Comparison of ENCODE assay signal across 18 cellular contexts in the genomic region with DNA sequence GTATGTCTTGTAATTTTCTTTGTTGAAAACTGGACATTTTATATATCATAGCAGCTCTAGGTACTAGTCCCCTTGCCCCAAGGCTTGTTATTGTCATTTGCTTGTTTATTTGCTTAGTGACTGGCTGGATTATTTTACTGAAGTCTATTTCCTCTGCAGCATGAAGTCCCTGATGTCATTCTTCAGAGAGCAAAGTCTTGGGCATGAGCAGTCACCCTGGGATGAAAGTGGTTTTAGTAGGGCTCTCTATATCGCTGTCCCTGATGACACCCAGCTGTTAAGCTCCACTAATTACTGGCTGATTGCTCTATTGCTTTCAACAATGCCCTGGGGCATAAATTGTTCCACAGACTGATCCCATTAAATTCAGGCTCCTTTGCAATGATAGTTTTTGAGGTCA.
DNase-seq lines count a peak whose midpoint lies in the region; TF ChIP-seq lines count a peak whose summit lies in the region.
"Had no signal": no experiment of that assay in that cellular context is flagged by ENCODE, and none has a peak within 500 bp of the region (broad histone marks: within the 10 kb centered on the region; RNA-seq: fewer than 3 reads in every experiment).

No MANE protein-coding gene starts in this region.

- H3K9me3 ChIP-seq in SJSA1 (replicated peaks) (no peaks in the 10 kb centered on the region), osteoblast (ENCODE audit: low read depth, low read length) (no peaks in the 10 kb centered on the region)
- H3K9me3 ChIP-seq: left lung, testis had no signal

- H3K4me1 ChIP-seq in SJSA1 (replicated peaks) (peaks cover 12% of the 10 kb centered on the region), osteoblast (ENCODE audit: insufficient read depth, low read length) (no peaks in the 10 kb centered on the region)
- H3K4me1 ChIP-seq: left lung, testis had no signal

- no peaks in the 10 kb centered on the region for H4K20me1 ChIP-seq in osteoblast (ENCODE audit: insufficient read depth, low read length)

- H3K36me3 Mint-ChIP-seq in activated CD4-positive, alpha-beta memory T cell treated with anti-CD3 and anti-CD28 coated beads for 36 hours, result no peaks in the 10 kb centered on the region
- H3K36me3 Mint-ChIP-seq: activated naive CD8-positive, alpha-beta T cell; CD4-positive, alpha-beta memory T cell had no signal

- H3K27me3 Mint-ChIP-seq in activated CD4-positive, alpha-beta memory T cell treated with anti-CD3 and anti-CD28 coated beads for 36 hours, result no peaks in the 10 kb centered on the region
- H3K27me3 Mint-ChIP-seq: activated CD4-positive, alpha-beta T cell treated with anti-CD3 and anti-CD28 coated beads, Interleukin-2, amount 10 ng/mL, durations not matched to agents 7 days and 5 days; activated naive CD8-positive, alpha-beta T cell; central memory CD8-positive, alpha-beta T cell had no signal

- H3K4me3 ChIP-seq in SJSA1 (no peak overlapping the region), osteoblast (ENCODE audit: insufficient read depth, low read length) (no peak overlapping the region)
- H3K4me3 ChIP-seq: GM23338, left lung, testis had no signal

- H2AFZ ChIP-seq in osteoblast (ENCODE audit: low read length), result no peak overlapping the region
- H2AFZ ChIP-seq: GM23338 had no signal

- H3K27me3 ChIP-seq in SJSA1 (replicated peaks), result no peaks in the 10 kb centered on the region
- peaks cover 6% of the 10 kb centered on the region for H3K27me3 ChIP-seq in osteoblast (ENCODE audit: insufficient read depth, low read length)
- H3K27me3 ChIP-seq: testis had no signal

- CTCF ChIA-PET in activated CD4-positive, alpha-beta memory T cell treated with anti-CD3 and anti-CD28 coated beads for 36 hours (lab: Charles Lee), result interaction anchor here (0.9 kb wide), 1 partner anchor 38 kb away, joined by 3 read pairs; no protein-coding TSS in a partner anchor

- no peak overlapping the region for H3K4me2 ChIP-seq in osteoblast (ENCODE audit: insufficient read depth, low read length)
- H3K4me2 ChIP-seq: GM23338 had no signal

- DNase-seq in Daoy (ENCODE audit: low read depth) (peak; percentile 1), NCI-H146 (lab: John Stamatoyannopoulos, UW) (peak; percentile 43), SJSA1 (ENCODE audit: low read depth in 1 of 2, low spot score in 2 of 2) (peak in 1 of 2 experiments; percentile 75), osteoblast (ENCODE audit: insufficient read length, low spot score, missing footprints) (peak; percentile 35), nucleus accumbens (lab: John Stamatoyannopoulos, UW) (no peak)
- no peak for DNase-seq in stimulated activated CD4-positive, alpha-beta T cell treated with anti-CD3 and anti-CD28 coated beads, Interleukin-12 subunit alpha, Interleukin-12 subunit beta, amount 100 ng/mL, for 4 hours
- DNase-seq in activated CD4-positive, alpha-beta memory T cell treated with anti-CD3 and anti-CD28 coated beads for 36 hours, result no peak
- DNase-seq: activated CD4-positive, alpha-beta T cell treated with anti-CD3 and anti-CD28 coated beads, Interleukin-2, amount 10 ng/mL, durations not matched to agents 7 days and 5 days; CD4-positive, alpha-beta memory T cell; left lung; midbrain; NCI-H446; testis; WERI-Rb-1 had no signal

- no peak overlapping the region for H3K4me3 Mint-ChIP-seq in activated CD4-positive, alpha-beta memory T cell treated with anti-CD3 and anti-CD28 coated beads for 36 hours
- H3K4me3 Mint-ChIP-seq: activated CD4-positive, alpha-beta T cell treated with anti-CD3 and anti-CD28 coated beads, Interleukin-2, amount 10 ng/mL, durations not matched to agents 7 days and 5 days; activated naive CD8-positive, alpha-beta T cell; CD4-positive, alpha-beta memory T cell; central memory CD8-positive, alpha-beta T cell; GM23338; nephron had no signal

- H3K36me3 ChIP-seq in SJSA1 (no peaks in the 10 kb centered on the region), osteoblast (ENCODE audit: insufficient read depth, low read length) (no peaks in the 10 kb centered on the region)
- H3K36me3 ChIP-seq: left lung, WERI-Rb-1 had no signal

- peaks cover 3% of the 10 kb centered on the region for H3K4me1 Mint-ChIP-seq in activated CD4-positive, alpha-beta memory T cell treated with anti-CD3 and anti-CD28 coated beads for 36 hours (ENCODE audit: low read depth)
- H3K4me1 Mint-ChIP-seq: nephron had no signal

- intact Hi-C loops in activated CD4-positive, alpha-beta memory T cell treated with anti-CD3 and anti-CD28 coated beads for 36 hours (cut with micrococcal nuclease), result no loop called here

- POLR2A ChIA-PET in activated CD4-positive, alpha-beta memory T cell treated with anti-CD3 and anti-CD28 coated beads for 36 hours (lab: Charles Lee), result no interaction called here

- no peak overlapping the region for H3K27ac Mint-ChIP-seq in activated CD4-positive, alpha-beta memory T cell treated with anti-CD3 and anti-CD28 coated beads for 36 hours
- H3K27ac Mint-ChIP-seq: activated CD4-positive, alpha-beta T cell treated with anti-CD3 and anti-CD28 coated beads, Interleukin-2, amount 10 ng/mL, durations not matched to agents 7 days and 5 days; activated naive CD8-positive, alpha-beta T cell; GM23338; nephron had no signal

- H3K79me2 ChIP-seq in osteoblast (ENCODE audit: insufficient read depth, low read length), result no peaks in the 10 kb centered on the region

- no peaks in the 10 kb centered on the region for H3K9me3 Mint-ChIP-seq in activated CD4-positive, alpha-beta memory T cell treated with anti-CD3 and anti-CD28 coated beads for 36 hours
- H3K9me3 Mint-ChIP-seq: central memory CD8-positive, alpha-beta T cell had no signal

- no peak for TF ChIP-seq CTCF in osteoblast (IDR thresholded peaks at IDR 0.05; ENCODE audit: extremely low read depth, low read depth, low read length)

- peak overlapping the region; percentile 22; the same call in 1 of the 2 replicates for H3K27ac ChIP-seq in SJSA1
- H3K27ac ChIP-seq in osteoblast (ENCODE audit: low read depth, low read length), result no peak overlapping the region
- H3K27ac ChIP-seq: left lung, testis, WERI-Rb-1 had no signal

Comparison
In these comparisons a context has a peak if more than half of its experiments do, and no peak if none do; other contexts are left out.
1. DNase-seq: peak in Daoy (single experiment), NCI-H146 (single experiment) and osteoblast (single experiment); none in stimulated activated CD4-positive, alpha-beta T cell treated with anti-CD3 and anti-CD28 coated beads, Interleukin-12 subunit alpha, Interleukin-12 subunit beta, amount 100 ng/mL, for 4 hours (single experiment), nucleus accumbens (0 of 56) and activated CD4-positive, alpha-beta memory T cell treated with anti-CD3 and anti-CD28 coated beads for 36 hours (single experiment).